Comparison of ENCODE assay signal across 23 cellular contexts in the genomic region with DNA sequence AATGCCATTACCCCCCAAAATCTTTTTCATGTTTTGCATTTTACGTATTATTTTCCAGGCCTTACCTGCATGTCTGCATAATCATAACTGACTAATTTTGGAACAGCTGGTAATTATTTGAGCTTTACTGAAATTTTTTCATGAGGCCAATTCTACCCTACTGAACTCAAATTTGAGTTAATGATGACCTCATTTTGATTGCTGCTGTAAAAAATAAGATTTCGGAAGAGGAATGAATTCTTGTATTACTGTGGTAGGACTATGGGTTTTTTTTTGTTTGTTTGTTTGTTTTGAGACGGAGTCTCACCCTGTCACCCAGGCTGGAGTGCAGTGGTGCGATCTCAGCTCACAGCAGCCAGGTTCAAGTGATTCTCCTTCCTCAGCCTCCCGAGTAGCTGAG.
"Had no signal": no experiment of that assay in that cellular context is flagged by ENCODE, and none has a peak within 500 bp of the region (broad histone marks: within the 10 kb centered on the region; RNA-seq: fewer than 3 reads in every experiment).

No MANE protein-coding gene starts in this region.

- H3K27ac Mint-ChIP-seq: natural killer cell, neural progenitor cell had no signal

- H2AFZ ChIP-seq: hepatocyte, neural progenitor cell had no signal

- H3K4me2 ChIP-seq: hepatocyte, neural progenitor cell had no signal

- H3K27me3 Mint-ChIP-seq: memory B cell had no signal

- H3K27me3 ChIP-seq: dorsolateral prefrontal cortex, hepatocyte, neural progenitor cell, ovary, right atrium auricular region, stomach, transverse colon had no signal

- H3K9me3 ChIP-seq: left ventricle myocardium inferior, lower lobe of right lung, ovary, right atrium auricular region, stomach, thoracic aorta, transverse colon had no signal

- H3K36me3 ChIP-seq: lower lobe of right lung, neural progenitor cell, ovary, thoracic aorta, transverse colon had no signal

- H3K9me3 Mint-ChIP-seq: memory B cell, mesothelial cell of epicardium, natural killer cell, neural progenitor cell had no signal

- ATAC-seq: left cardiac atrium, lower lobe of right lung, natural killer cell had no signal

- H3K4me3 ChIP-seq: dorsolateral prefrontal cortex, hepatocyte, left ventricle myocardium inferior, lower lobe of right lung, neural progenitor cell, ovary, right atrium auricular region, stomach, thoracic aorta, transverse colon had no signal

- H3K27ac ChIP-seq: dorsolateral prefrontal cortex, hepatocyte, left ventricle myocardium inferior, lower lobe of right lung, neural progenitor cell, ovary, right atrium auricular region, stomach, thoracic aorta, transverse colon had no signal

- H3K9ac ChIP-seq: neural progenitor cell had no signal

- DNase-seq: dorsolateral prefrontal cortex; effector CD8-positive, alpha-beta T cell; foreskin melanocyte; head of caudate nucleus; kidney; left cardiac atrium; left ventricle myocardium inferior; lower lobe of right lung; natural killer cell; nucleus accumbens; ovary; small intestine; stimulated activated CD4-positive, alpha-beta T cell treated with anti-CD3 and anti-CD28 coated beads, Interleukin-12 subunit alpha, Interleukin-12 subunit beta, amount 100 ng/mL, for 4 hours; stimulated activated naive CD4-positive, alpha-beta T cell; stomach; substantia nigra; transverse colon had no signal

- H3K36me3 Mint-ChIP-seq: natural killer cell had no signal
